Comparison of ENCODE assay signal across 17 cellular contexts in the genomic region with DNA sequence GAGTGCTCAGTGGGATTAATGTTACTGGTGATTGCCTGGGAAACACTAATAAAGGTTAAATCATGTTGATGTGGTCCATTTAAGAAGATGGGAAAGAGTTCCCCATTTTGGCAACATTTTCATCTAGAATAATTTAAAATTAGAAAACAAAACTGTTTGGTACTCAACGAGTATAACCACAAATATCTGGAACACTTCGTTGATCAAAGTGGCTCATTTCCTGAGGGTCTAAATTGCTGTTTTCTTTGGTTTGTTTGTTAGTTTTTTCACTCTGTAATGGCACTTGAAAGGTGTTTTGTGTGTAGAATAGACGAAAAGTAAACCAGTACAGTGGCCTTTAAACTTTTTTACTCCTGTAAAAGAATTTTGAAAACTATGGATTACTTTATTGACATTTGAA.
"Had no signal": no experiment of that assay in that cellular context is flagged by ENCODE, and none has a peak within 500 bp of the region (broad histone marks: within the 10 kb centered on the region; RNA-seq: fewer than 3 reads in every experiment).

No MANE protein-coding gene starts in this region.

- H3K9me3 Mint-ChIP-seq: activated T-cell treated with anti-CD3 and anti-CD28 coated beads, Interleukin-2, amount 50 U/mL, for 4 hours; T-helper 2 cell treated with Interferon-gamma antibody and Interleukin-4, amounts not matched to agents 5 μg/mL and 100 μg/mL, for 36 hours had no signal

- H3K27me3 ChIP-seq: gastrocnemius medialis, neutrophil, right atrium auricular region, tibial artery, uterus had no signal

- DNase-seq: activated CD4-positive, alpha-beta T cell treated with anti-CD3 and anti-CD28 coated beads, Interleukin-2, amount 50 U/mL, for 4 hours; activated gamma-delta T cell treated with Interleukin-2 at 50 U/mL for 16 hours; activated T-cell treated with anti-CD3 and anti-CD28 coated beads, Interleukin-2, amount 50 U/mL, for 4 hours; caudate nucleus; effector CD4-positive, alpha-beta T cell; gastrocnemius medialis; islet precursor cell; left ventricle myocardium superior; posterior cingulate gyrus; stimulated activated CD4-positive, alpha-beta T cell treated with anti-CD3 and anti-CD28 coated beads, Interleukin-4, amount 100 ng/mL, for 4 hours; tibial artery; uterus had no signal

- H3K4me3 ChIP-seq: coronary artery, gastrocnemius medialis, right atrium auricular region, skin epidermis, tibial artery, uterus had no signal

- ATAC-seq: activated T-cell treated with anti-CD3 and anti-CD28 coated beads, Interleukin-2, amount 50 U/mL, for 4 hours; gastrocnemius medialis; left ventricle myocardium superior had no signal

- H3K9me3 ChIP-seq: gastrocnemius medialis, neutrophil, right atrium auricular region, tibial artery, uterus had no signal

- H3K36me3 ChIP-seq: gastrocnemius medialis, neutrophil, right atrium auricular region, tibial artery, uterus had no signal

- H3K4me3 Mint-ChIP-seq: activated T-cell treated with anti-CD3 and anti-CD28 coated beads, Interleukin-2, amount 50 U/mL, for 4 hours; T-helper 2 cell treated with Interferon-gamma antibody and Interleukin-4, amounts not matched to agents 5 μg/mL and 100 μg/mL, for 36 hours had no signal

- H3K27ac ChIP-seq: coronary artery, gastrocnemius medialis, neutrophil, right atrium auricular region, skin epidermis, tibial artery, uterus had no signal

- H3K4me1 ChIP-seq: uterus had no signal

- H3K27ac Mint-ChIP-seq: T-helper 2 cell treated with Interferon-gamma antibody and Interleukin-4, amounts not matched to agents 5 μg/mL and 100 μg/mL, for 36 hours had no signal
